23 cellular contexts compared by ENCODE assay signal in genomic region chr12:40141996-40142395, GRCh38. TPM values are rescaled to one million over a fixed set of nuclear protein-coding genes. Genes with fewer than 3 reads are reported as not detected.
DNase-seq lines count a peak whose midpoint lies in the region; ATAC-seq, FAIRE-seq and TF ChIP-seq lines count a peak whose summit lies in the region.
"Had no signal": no experiment of that assay in that cellular context is flagged by ENCODE, and none has a peak within 500 bp of the region (broad histone marks: within the 10 kb centered on the region; RNA-seq: fewer than 3 reads in every experiment).

No MANE protein-coding gene starts in this region.

- no peak overlapping the region for H3K23ac ChIP-seq in H1 (ENCODE audit: insufficient read length)

- DNase-seq in A549 (ENCODE audit: low read depth in 1 of 2, low spot score in 1 of 2) (no peak), LHCN-M2 (ENCODE audit: low read depth) (peak; percentile 31), H1 (ENCODE audit: low read depth in 1 of 2, low spot score in 2 of 2) (no peak), kidney epithelial cell (ENCODE audit: low read depth) (peak; percentile 18), DMS53 (lab: John Stamatoyannopoulos, UW) (no peak), NCI-H1417 treated with DMSO at 0.1 percent for 48 hours (lab: John Stamatoyannopoulos, UW) (no peak), DMS53 treated with DMSO at 0.1 percent for 48 hours (lab: John Stamatoyannopoulos, UW; ENCODE audit: unreplicated experiment) (no peak)
- no peak for DNase-seq in stimulated activated naive CD8-positive, alpha-beta T cell treated with anti-CD3 and anti-CD28 coated beads, Interleukin-15, amount 100 ng/mL, for 72 hours
- DNase-seq: CD4-positive, alpha-beta T cell; DMS153; EL; HFFc6; IMR-90; MG63; NCI-H1048; NCI-H1694; NCI-H2227 treated with DMSO at 0.1 percent for 48 hours; NCI-H524; NCI-H82; RPMI8226 had no signal

- H4K20me1 ChIP-seq in H1 (replicated peaks in 1 of 2; ENCODE audit: control insufficient read depth in 1 of 2, insufficient read depth in 2 of 2, low read length in 2 of 2), result no peaks in the 10 kb centered on the region

- FAIRE-seq in A549 (lab: Jason Lieb, UNC) (no peak), H1 (lab: Jason Lieb, UNC) (no peak)
- FAIRE-seq: H54, HTR-8/SVneo had no signal

- POLR2A ChIA-PET in A549 (lab: Yijun Ruan, JAX) (no interaction called here), H1 (lab: Charles Lee; ENCODE audit: partially characterized antibody) (no interaction called here)

- no peaks in the 10 kb centered on the region for H3K9me3 Mint-ChIP-seq in stimulated activated naive CD8-positive, alpha-beta T cell treated with anti-CD3 and anti-CD28 coated beads, Interleukin-15, amount 100 ng/mL, for 72 hours
- H3K9me3 Mint-ChIP-seq: CD4-positive, alpha-beta T cell; HFFc6 had no signal

- no peak overlapping the region for H3K4me3 Mint-ChIP-seq in stimulated activated naive CD8-positive, alpha-beta T cell treated with anti-CD3 and anti-CD28 coated beads, Interleukin-15, amount 100 ng/mL, for 72 hours
- H3K4me3 Mint-ChIP-seq: CD4-positive, alpha-beta T cell; HFFc6 had no signal

- TF ChIP-seq RAD21 in A549 (conservative IDR thresholded peaks at IDR 0.05 in 1 of 2, IDR thresholded peaks at IDR 0.05 in 1 of 2), result no peak
- TF ChIP-seq RAD21 in H1 (IDR thresholded peaks at IDR 0.05 in 1 of 2, conservative IDR thresholded peaks at IDR 0.05 in 1 of 2; ENCODE audit: low read depth in 2 of 2, low read length in 2 of 2), result no peak

- no peak overlapping the region for H3K56ac ChIP-seq in H1 (replicated peaks; ENCODE audit: insufficient read length, low read depth, low read length)

- no peak overlapping the region for H3K14ac ChIP-seq in H1 (ENCODE audit: insufficient read length)

- H3K79me2 ChIP-seq in H1 (ENCODE audit: control insufficient read depth in 1 of 2, insufficient read depth in 2 of 2, low read length in 2 of 2), result no peaks in the 10 kb centered on the region

- H3K27me3 Mint-ChIP-seq in stimulated activated naive CD8-positive, alpha-beta T cell treated with anti-CD3 and anti-CD28 coated beads, Interleukin-15, amount 100 ng/mL, for 72 hours, result peaks cover 19% of the 10 kb centered on the region

- 87% methylated on average over 2 of the region's 2 CpGs for WGBS in A549 (ENCODE audit: missing lambda C conversion rate)
- WGBS in H1 (ENCODE audit: extremely low coverage in 1 of 2, insufficient coverage in 1 of 2, insufficient read length in 1 of 2, insufficient replicate concordance in 2 of 2, low coverage in 1 of 2, low lambda C conversion rate in 2 of 2, missing lambda C conversion rate in 1 of 2), 2 experiments, result 87% methylated on average over 2 of the region's 2 CpGs; no CpG with 5 or more reads in 1 of the 2 experiments

- H4K8ac ChIP-seq in H1 (ENCODE audit: extremely low read depth, insufficient read depth, low read length), result no peak overlapping the region

- TF ChIP-seq POLR2A in A549 (IDR thresholded peaks at IDR 0.05; ENCODE audit: low read length) (no peak), H1 (IDR thresholded peaks at IDR 0.05; ENCODE audit: control extremely low read depth in 1 of 2, low read depth in 2 of 2, low read length in 2 of 2) (no peak)

- TF ChIP-seq CTCF in A549 (IDR thresholded peaks at IDR 0.05), result no peak
- no peak for TF ChIP-seq CTCF in H1 (IDR thresholded peaks at IDR 0.05; ENCODE audit: control extremely low read depth in 1 of 3, insufficient read depth in 1 of 3, low read depth in 1 of 3, low read length in 3 of 3)
- TF ChIP-seq CTCF in kidney epithelial cell (IDR thresholded peaks at IDR 0.05; ENCODE audit: insufficient read depth, low read length, poor library complexity, severe bottlenecking), result no peak

- CTCF ChIA-PET in A549 (lab: Yijun Ruan, JAX) (no interaction called here), H1 (lab: Charles Lee; ENCODE audit: partially characterized antibody) (no interaction called here)

- ATAC-seq in A549, result no peak
- no peak for ATAC-seq in stimulated activated naive CD8-positive, alpha-beta T cell treated with anti-CD3 and anti-CD28 coated beads, Interleukin-15, amount 100 ng/mL, for 72 hours

- H2BK5ac ChIP-seq in H1 (ENCODE audit: low read depth, low read length), result no peak overlapping the region

- H4K91ac ChIP-seq in H1 (replicated peaks; ENCODE audit: insufficient read length, low read length), result no peak overlapping the region

- H3K4me2 ChIP-seq in A549 (peak overlapping the region; percentile 38; the same call in 2 of the 3 replicates), H1 (ENCODE audit: insufficient read depth in 1 of 2, low read depth in 2 of 2, low read length in 2 of 2) (no peak overlapping the region)

- H3K36me3 ChIP-seq in H1 (ENCODE audit: control insufficient read depth in 2 of 4, insufficient read depth in 4 of 4, low read length in 3 of 4) (no peaks in the 10 kb centered on the region), kidney epithelial cell (ENCODE audit: control insufficient read depth, insufficient read depth, low read length) (no peaks in the 10 kb centered on the region)
- H3K36me3 ChIP-seq: MG63 had no signal

- no peaks in the 10 kb centered on the region for H3K27me3 ChIP-seq in H1 (replicated peaks in 1 of 4; ENCODE audit: control insufficient read depth in 3 of 4, extremely low read depth in 1 of 4, insufficient read depth in 3 of 4, low read length in 3 of 4)
- H3K27me3 ChIP-seq in kidney epithelial cell (ENCODE audit: control insufficient read depth, insufficient read depth, low read length), result no peaks in the 10 kb centered on the region
- H3K27me3 ChIP-seq: MG63 had no signal

- H3K27ac ChIP-seq in A549 (no peak overlapping the region), H1 (ENCODE audit: low read depth, low read length) (no peak overlapping the region)
- H3K27ac ChIP-seq: HL-60 had no signal

- TF ChIP-seq EP300 in A549 (IDR thresholded peaks at IDR 0.05) (no peak), H1 (IDR thresholded peaks at IDR 0.05; ENCODE audit: borderline replicate concordance in 1 of 2, low read depth in 2 of 2, low read length in 2 of 2) (no peak)

- H3K9ac ChIP-seq in H1 (replicated peaks in 1 of 4; ENCODE audit: extremely low read depth in 1 of 4, low read depth in 3 of 4, low read length in 3 of 4), result no peak overlapping the region

- H3K4me3 ChIP-seq in A549 (no peak overlapping the region), H1 (ENCODE audit: extremely low read depth in 1 of 4, insufficient read depth in 2 of 4, low read depth in 3 of 4, low read length in 4 of 4) (no peak overlapping the region), kidney epithelial cell (ENCODE audit: low read depth, low read length) (no peak overlapping the region)
- H3K4me3 ChIP-seq: MG63 had no signal

- H2AFZ ChIP-seq in H1 (ENCODE audit: low read length), result peak overlapping the region; percentile 28; the same call in 1 of the 2 replicates

- no peak overlapping the region for H4K5ac ChIP-seq in H1 (ENCODE audit: insufficient read length, low read depth, low read length)

- H2BK15ac ChIP-seq in H1 (ENCODE audit: low read length), result no peak overlapping the region

- no peak overlapping the region for H2BK120ac ChIP-seq in H1 (replicated peaks; ENCODE audit: low read depth, low read length)

- H2BK20ac ChIP-seq in H1 (ENCODE audit: low read length), result no peak overlapping the region

- H3K4me1 ChIP-seq in A549 (peaks cover 9% of the 10 kb centered on the region; the same call in 1 of the 3 replicates), H1 (replicated peaks in 1 of 4; ENCODE audit: control insufficient read depth in 3 of 4, insufficient read depth in 4 of 4, low read length in 3 of 4) (no peaks in the 10 kb centered on the region)

- H3K27ac Mint-ChIP-seq in stimulated activated naive CD8-positive, alpha-beta T cell treated with anti-CD3 and anti-CD28 coated beads, Interleukin-15, amount 100 ng/mL, for 72 hours, result no peak overlapping the region
- H3K27ac Mint-ChIP-seq: CD4-positive, alpha-beta T cell; HFFc6 had no signal

- no peaks in the 10 kb centered on the region; the same call in 1 of the 2 replicates for H3K23me2 ChIP-seq in H1 (ENCODE audit: low read depth, low read length)

- peaks cover 6% of the 10 kb centered on the region for H3K4me1 Mint-ChIP-seq in stimulated activated naive CD8-positive, alpha-beta T cell treated with anti-CD3 and anti-CD28 coated beads, Interleukin-15, amount 100 ng/mL, for 72 hours

- no peak overlapping the region for H3K18ac ChIP-seq in H1 (ENCODE audit: extremely low read depth, low read length)

- H3K4ac ChIP-seq in H1 (replicated peaks; ENCODE audit: insufficient read length, low read depth, low read length), result no peak overlapping the region

- H2BK12ac ChIP-seq in H1 (ENCODE audit: low read depth, low read length), result no peak overlapping the region

- no peak overlapping the region for H2AK5ac ChIP-seq in H1 (ENCODE audit: low read depth, low read length)

- H3K9me3 ChIP-seq in A549 (no peaks in the 10 kb centered on the region), H1 (ENCODE audit: insufficient read depth in 2 of 2, low read depth in 1 of 2, low read length in 1 of 2) (no peaks in the 10 kb centered on the region)
- H3K9me3 ChIP-seq: MG63 had no signal

- H3K79me1 ChIP-seq in H1 (ENCODE audit: low read depth, low read length), result no peaks in the 10 kb centered on the region

TF ChIP-seq in A549, 52 proteins besides CTCF, POLR2A, EP300 and RAD21:
- TF ChIP-seq KDM1A (IDR thresholded peaks at IDR 0.05; ENCODE audit: low read depth), result no peak
- TF ChIP-seq CHD4 (IDR thresholded peaks at IDR 0.05; ENCODE audit: borderline replicate concordance), result no peak
- TF ChIP-seq SREBF2 (IDR thresholded peaks at IDR 0.05), result no peak

TF ChIP-seq in H1, 55 proteins besides CTCF, POLR2A, EP300 and RAD21 (continues in another document):
- TF ChIP-seq BCL11A (IDR thresholded peaks at IDR 0.05; ENCODE audit: low read depth in 2 of 2, low read length in 2 of 2) (no peak), GTF2F1 (IDR thresholded peaks at IDR 0.05; ENCODE audit: borderline replicate concordance, low read depth, low read length) (no peak), FOSL1 (IDR thresholded peaks at IDR 0.05; ENCODE audit: insufficient read depth, low read depth, low read length) (no peak)

RNA-seq across cellular contexts. Expression of gene SLC2A13, which starts 36.1 kb away (rescaled TPM):
- polyA plus RNA-seq in A549 (2011; rRNA removed) (7.1 and 8.2 TPM in 2 replicates), A549 (2017; fragmentation: RNase III; extraction: RNeasy Plus Mini Kit Qiagen cat#74134 plus additional on column Dnase treatment) (2.5 to 4.5 TPM (median 4.0 TPM) in 3 replicates), H1 (2011; rRNA removed) (2.0 and 2.8 TPM in 2 replicates)
- polyA plus RNA-seq in A549 (2012; cell fraction: cytosol; rRNA removed), result 1.6 and 2.2 TPM in 2 replicates
- polyA plus RNA-seq in A549 (2012; cell fraction: nucleus; rRNA removed), result 1.9 and 2.1 TPM in 2 replicates
- polyA minus RNA-seq in A549 (2011; rRNA and poly(A)+ RNA removed), result 11.1 and 11.8 TPM in 2 replicates
- total RNA-seq in LHCN-M2 (2014; rRNA removed) (9.9 and 12.9 TPM in 2 replicates), kidney epithelial cell (5.0 and 6.8 TPM in 2 replicates)
- 1.1 TPM for polyA plus RNA-seq in LHCN-M2 (2012)
- 8.4 and 9.6 TPM in 2 replicates for total RNA-seq in H1 (2021; fragmentation: NEBNext Ultra II Directional; extraction: Animal tissue kit (Norgen Biotek cat#: 25700))
- 2.7 TPM for polyA plus RNA-seq in H1 (2011; cell fraction: cytosol; rRNA removed)
- polyA plus RNA-seq in H1 (2011; cell fraction: nucleus; rRNA removed), result 6.2 TPM
- polyA plus RNA-seq in H1 (2012, experiment 1 of 2), result 1.8 to 4.8 TPM (median 3.0 TPM) in 4 replicates
- 0.76 TPM for polyA plus RNA-seq in H1 (2012, experiment 2 of 2)
- 6.7 TPM for polyA plus RNA-seq in H1 (2013, experiment 1 of 2)
- 6.7 TPM for polyA plus RNA-seq in H1 (2013, experiment 2 of 2)
- polyA minus RNA-seq in H1 (2011; rRNA and poly(A)+ RNA removed), result 11.6 and 11.9 TPM in 2 replicates
- 9.5 TPM for polyA minus RNA-seq in H1 (2011; cell fraction: cytosol; rRNA and poly(A)+ RNA removed)
- polyA minus RNA-seq in H1 (2011; cell fraction: nucleus; rRNA and poly(A)+ RNA removed), result 47.5 TPM

Comparison
In these comparisons a context has a peak if more than half of its experiments do, and no peak if none do; other contexts are left out.
1. DNase-seq: peak in LHCN-M2 (single experiment) and kidney epithelial cell (single experiment); none in A549 (0 of 2), H1 (0 of 2), DMS53 (single experiment), NCI-H1417 treated with DMSO at 0.1 percent for 48 hours (single experiment), stimulated activated naive CD8-positive, alpha-beta T cell treated with anti-CD3 and anti-CD28 coated beads, Interleukin-15, amount 100 ng/mL, for 72 hours (0 of 2) and DMS53 treated with DMSO at 0.1 percent for 48 hours (single experiment).